Comparison of ENCODE assay signal across 1 cellular context in genomic region chr11:95660038-95660437, GRCh38.
TF ChIP-seq lines count a peak whose summit lies in the region.

No MANE protein-coding gene starts in this region.

TF ChIP-seq in GM23338, 12 proteins besides CTCF, POLR2A, EP300 and RAD21 (continued from another document):
- 0 out of 2 replicates have a peak, but pooled peaks have one; percentile 52 for TF ChIP-seq ZNF462 (CRISPR knock-in tag; IDR thresholded peaks at IDR 0.05)
- TF ChIP-seq JUNB (IDR thresholded peaks at IDR 0.05; ENCODE audit: unreplicated experiment): no peak
